8 cellular contexts compared by ENCODE assay signal in the genomic region with DNA sequence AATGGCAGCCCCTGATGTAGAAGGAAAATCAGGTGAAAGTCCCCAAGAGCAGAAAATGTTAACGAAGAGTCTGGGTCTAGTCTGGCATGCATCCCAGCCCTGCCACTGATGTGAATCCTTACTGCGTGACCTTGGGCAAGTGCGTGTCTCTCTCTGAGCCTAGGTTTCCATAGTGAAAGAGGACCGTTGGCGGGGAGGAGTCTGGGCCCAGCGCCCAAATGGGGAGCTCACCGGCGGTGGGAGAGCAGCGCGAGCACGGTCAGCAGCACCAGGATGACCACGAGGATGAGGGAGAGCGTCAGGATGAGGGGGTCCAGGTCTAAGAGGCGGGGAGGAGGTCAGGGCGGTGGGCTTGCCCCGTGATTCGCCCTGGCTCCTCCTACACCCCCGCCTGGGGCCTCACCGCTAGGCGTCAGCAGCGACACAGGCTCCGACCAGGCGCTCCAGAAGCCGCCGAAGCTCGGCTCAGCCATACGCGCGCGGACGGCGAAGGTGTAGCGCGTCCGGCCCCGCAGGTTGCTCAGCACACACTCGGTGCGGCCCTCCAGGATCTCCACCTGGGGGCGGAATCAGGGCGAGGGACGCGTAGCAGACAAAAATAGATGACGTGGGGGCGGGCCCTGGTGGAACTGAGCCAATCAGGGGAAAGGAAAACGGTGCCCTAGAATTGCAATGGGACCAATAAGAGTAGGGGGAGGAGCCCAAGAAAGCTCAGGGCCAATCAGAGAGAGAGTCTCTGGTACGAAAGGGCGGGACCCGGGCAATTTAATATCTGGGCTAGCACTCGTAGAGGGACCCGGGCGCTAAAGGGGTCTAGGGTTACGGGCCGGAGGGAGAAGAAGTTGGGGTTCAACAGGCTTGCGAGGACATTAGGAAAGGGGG. TPM values are rescaled to one million over a fixed set of nuclear protein-coding genes. Genes with fewer than 3 reads are reported as not detected.
DNase-seq lines count a peak whose midpoint lies in the region; ATAC-seq, FAIRE-seq and TF ChIP-seq lines count a peak whose summit lies in the region.

No MANE protein-coding gene starts in this region.

- peaks cover 38% of the 10 kb centered on the region for H3K4me1 Mint-ChIP-seq in activated CD8-positive, alpha-beta T cell treated with anti-CD3 and anti-CD28 coated beads for 36 hours (ENCODE audit: low read depth)

- H3K4me3 ChIP-seq in BLaER1, result peak overlapping the region; percentile 67

- peak overlapping the region; percentile 72 for H3K27ac ChIP-seq in BLaER1

- H3K9me3 Mint-ChIP-seq in activated CD8-positive, alpha-beta T cell treated with anti-CD3 and anti-CD28 coated beads for 36 hours, result no peaks in the 10 kb centered on the region

- peaks cover 8% of the 10 kb centered on the region for H4K20me1 ChIP-seq in BLaER1

- H3K9ac ChIP-seq in BLaER1, result peak overlapping the region; percentile 67

- DNase-seq in GM19239 (ENCODE audit: insufficient read length, low spot score) (peak; percentile 97), NCI-H82 (lab: John Stamatoyannopoulos, UW) (peak; percentile 99), medulla oblongata (ENCODE audit: extremely low spot score) (peak; percentile 98)
- DNase-seq in activated CD8-positive, alpha-beta T cell treated with anti-CD3 and anti-CD28 coated beads for 36 hours, result peak; percentile 99
- peak; percentile 95 for DNase-seq in effector CD4-positive, alpha-beta T cell
- peak; percentile 89 to 93 (median 92) for DNase-seq in stimulated activated CD4-positive, alpha-beta T cell treated with anti-CD3 and anti-CD28 coated beads, TNF-alpha, amount 100 ng/mL, for 48 hours (ENCODE audit: low read depth in 3 of 3)

- peak; percentile 63 for TF ChIP-seq CTCF in activated CD8-positive, alpha-beta T cell treated with anti-CD3 and anti-CD28 coated beads for 36 hours (IDR thresholded peaks at IDR 0.05)

- H3K27me3 ChIP-seq in BLaER1, result peaks cover 5% of the 10 kb centered on the region; the same call in 1 of the 2 replicates

- intact Hi-C loops in activated CD8-positive, alpha-beta T cell treated with anti-CD3 and anti-CD28 coated beads for 36 hours (cut with micrococcal nuclease), result no loop called here

- H3K4me2 ChIP-seq in BLaER1, result peak overlapping the region; percentile 87

- no peaks in the 10 kb centered on the region for H3K9me3 ChIP-seq in BLaER1

- POLR2A ChIA-PET in activated CD8-positive, alpha-beta T cell treated with anti-CD3 and anti-CD28 coated beads for 36 hours (lab: Charles Lee), result interaction anchor here (0.8 to 2.3 kb wide), 9 partner anchors 26 to 259 kb away, joined by 3 to 26 read pairs (median 4); a partner anchor contains a TSS

- no peaks in the 10 kb centered on the region for H3K36me3 ChIP-seq in BLaER1

- H3K36me3 Mint-ChIP-seq in activated CD8-positive, alpha-beta T cell treated with anti-CD3 and anti-CD28 coated beads for 36 hours (ENCODE audit: low read depth), result peaks cover 17% of the 10 kb centered on the region

- peak overlapping the region; percentile 96 for H3K27ac Mint-ChIP-seq in activated CD8-positive, alpha-beta T cell treated with anti-CD3 and anti-CD28 coated beads for 36 hours

- peak; percentile 70 for ATAC-seq in HG03442 (IDR thresholded peaks at IDR 0.05; ENCODE audit: unreplicated experiment)
- ATAC-seq in activated CD8-positive, alpha-beta T cell treated with anti-CD3 and anti-CD28 coated beads for 36 hours, result peak; percentile 86

- peak overlapping the region; percentile 73 for H3K4me3 Mint-ChIP-seq in activated CD8-positive, alpha-beta T cell treated with anti-CD3 and anti-CD28 coated beads for 36 hours

- peak; percentile 92 for FAIRE-seq in GM19239 (lab: Jason Lieb, UNC)

- peaks cover 73% of the 10 kb centered on the region for H3K4me1 ChIP-seq in BLaER1

- H3K27me3 Mint-ChIP-seq in activated CD8-positive, alpha-beta T cell treated with anti-CD3 and anti-CD28 coated beads for 36 hours, result peaks cover 13% of the 10 kb centered on the region

- CTCF ChIA-PET in activated CD8-positive, alpha-beta T cell treated with anti-CD3 and anti-CD28 coated beads for 36 hours (lab: Charles Lee), result interaction anchor here (0.8 to 4.4 kb wide), 32 partner anchors 9 to 228 kb away, joined by 3 to 38 read pairs (median 4); a partner anchor contains a TSS

RNA-seq across cellular contexts. Expression of a gene that starts 3.2 kb away (rescaled TPM):
- total RNA-seq in activated CD8-positive, alpha-beta T cell treated with anti-CD3 and anti-CD28 coated beads for 36 hours, result 1 to 10 TPM; 7.0 to 9.8 TPM

RNA-seq across cellular contexts. Expression of a gene that starts 6.4 kb away (rescaled TPM):
- total RNA-seq in activated CD8-positive, alpha-beta T cell treated with anti-CD3 and anti-CD28 coated beads for 36 hours, result 1 to 10 TPM; 1.5 to 1.8 TPM

RNA-seq across cellular contexts. Expression of a gene that starts 25.7 kb away (rescaled TPM):
- total RNA-seq in activated CD8-positive, alpha-beta T cell treated with anti-CD3 and anti-CD28 coated beads for 36 hours, result 1 to 10 TPM; 1.2 to 1.8 TPM

RNA-seq across cellular contexts. Expression of a gene that starts 34.6 kb away (rescaled TPM):
- total RNA-seq in activated CD8-positive, alpha-beta T cell treated with anti-CD3 and anti-CD28 coated beads for 36 hours, result 10 to 100 TPM in 1 of 2 experiments, 1 to 10 TPM in 1; 9.7 to 10.5 TPM

RNA-seq across cellular contexts. Expression of a gene that starts 34.8 kb away (rescaled TPM):
- 10 to 100 TPM; 24.3 to 25.6 TPM for total RNA-seq in activated CD8-positive, alpha-beta T cell treated with anti-CD3 and anti-CD28 coated beads for 36 hours

Comparison
In these comparisons a context has a peak if more than half of its experiments do, and no peak if none do; other contexts are left out.
1. Peak in every context shown above with its lines: DNase-seq, ATAC-seq, H3K4me3 ChIP-seq and H3K27ac ChIP-seq.